9 cellular contexts compared by ENCODE assay signal in the genomic region with DNA sequence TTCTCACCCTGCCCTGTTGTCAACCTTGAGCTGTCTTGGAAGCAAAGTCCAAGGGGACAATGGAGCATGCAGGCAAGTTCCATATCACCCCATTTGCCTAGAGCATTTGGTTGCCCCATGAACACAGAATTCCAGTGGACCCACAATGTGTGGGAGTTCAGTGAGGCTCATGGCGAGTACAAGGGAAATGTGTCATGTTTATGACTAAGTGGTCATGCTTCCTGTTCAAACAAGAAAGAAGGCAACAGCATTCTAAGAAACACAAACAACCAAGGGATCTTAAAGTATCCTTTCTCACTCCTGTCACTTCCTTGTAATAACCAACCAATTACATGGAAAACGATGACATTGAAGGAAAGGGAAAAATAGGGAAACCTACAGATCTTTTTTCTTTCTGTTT.
A peak's percentile ranks its signal among the peaks of the same experiment; 100 is the strongest.
DNase-seq lines count a peak whose midpoint lies in the region; ATAC-seq and TF ChIP-seq lines count a peak whose summit lies in the region.
"Had no signal": no experiment of that assay in that cellular context is flagged by ENCODE, and none has a peak within 500 bp of the region (broad histone marks: within the 10 kb centered on the region; RNA-seq: fewer than 3 reads in every experiment).

No MANE protein-coding gene starts in this region.

- ATAC-seq in Panc1 (peak; percentile 89), HG02763 (IDR thresholded peaks at IDR 0.05; ENCODE audit: unreplicated experiment) (no peak)

- in situ Hi-C loops in Panc1 (cut with HindIII; ENCODE audit: low pct_unique_long_range_greater_than_20kb, low sequenced_read_pairs) = no loop called here

- intact Hi-C loops in Panc1 (cut with micrococcal nuclease; ENCODE audit: unreplicated experiment) (no loop called here), dorsolateral prefrontal cortex (cut with DNase I) (no loop called here)

- TF ChIP-seq CTCF in Panc1 (IDR thresholded peaks at IDR 0.05) = no peak
- no peak for TF ChIP-seq CTCF in epithelial cell of proximal tubule (conservative IDR thresholded peaks at IDR 0.05; ENCODE audit: low read depth, low read length)
- TF ChIP-seq CTCF in dorsolateral prefrontal cortex (IDR thresholded peaks at IDR 0.05 in 54 of 56, conservative IDR thresholded peaks at IDR 0.05 in 2 of 56; ENCODE audit: low read depth in 1 of 56, partially characterized antibody in 56 of 56) = no peak

- BruUV-seq in Panc1 (replicated peaks; lab: Mats Ljungman, UMichigan) = no TSS peak

- H3K9me3 ChIP-seq in Panc1 (ENCODE audit: control insufficient read depth, insufficient read depth, low read depth, low read length) = peaks cover 7% of the 10 kb centered on the region; the same call in 1 of the 2 replicates

- H3K27ac ChIP-seq in Panc1 (ENCODE audit: low read length) (peak overlapping the region; percentile 24), dorsolateral prefrontal cortex (no peak overlapping the region)

- no peaks in the 10 kb centered on the region for H3K36me3 ChIP-seq in Panc1 (ENCODE audit: control insufficient read depth, insufficient read depth, low read length)

- CTCF ChIA-PET in Panc1 (lab: Charles Lee) = no interaction called here

- POLR2A ChIA-PET in Panc1 (lab: Charles Lee) = no interaction called here

- H3K27me3 ChIP-seq in Panc1 (ENCODE audit: control insufficient read depth, insufficient read depth, low read length) (no peaks in the 10 kb centered on the region), dorsolateral prefrontal cortex (no peaks in the 10 kb centered on the region)

- H3K4me3 ChIP-seq in Panc1 (ENCODE audit: low read depth in 2 of 2, low read length in 2 of 2) = no peak overlapping the region
- no peak overlapping the region for H3K4me3 ChIP-seq in epithelial cell of proximal tubule (ENCODE audit: low read depth, low read length)
- H3K4me3 ChIP-seq in dorsolateral prefrontal cortex = no peak overlapping the region

- H3K4me1 ChIP-seq in Panc1 (ENCODE audit: control insufficient read depth, insufficient read depth, low read length) = peaks cover 4% of the 10 kb centered on the region

- DNase-seq in ELR (ENCODE audit: low read depth) = peak; percentile 99
- peak; percentile 84 for DNase-seq in Panc1 (ENCODE audit: low read depth, low spot score)
- DNase-seq in epithelial cell of proximal tubule (ENCODE audit: low read depth) = peak; percentile 89
- peak; percentile 99 for DNase-seq in renal cortical epithelial cell (ENCODE audit: low read depth)
- no peak for DNase-seq in stimulated activated CD4-positive, alpha-beta T cell treated with anti-CD3 and anti-CD28 coated beads, Interleukin-1b, Interleukin-23, amount 100 ng/mL, for 48 hours
- no peak for DNase-seq in NCI-H128 (lab: John Stamatoyannopoulos, UW; ENCODE audit: unreplicated experiment)
- no peak for DNase-seq in dorsolateral prefrontal cortex
- DNase-seq: activated CD4-positive, alpha-beta T cell treated with anti-CD3 and anti-CD28 coated beads for 48 hours had no signal

Comparison
In these comparisons a context has a peak if more than half of its experiments do, and no peak if none do; other contexts are left out.
1. DNase-seq: peak in ELR (single experiment), Panc1 (single experiment), epithelial cell of proximal tubule (single experiment) and renal cortical epithelial cell (single experiment); none in stimulated activated CD4-positive, alpha-beta T cell treated with anti-CD3 and anti-CD28 coated beads, Interleukin-1b, Interleukin-23, amount 100 ng/mL, for 48 hours (single experiment), NCI-H128 (single experiment) and dorsolateral prefrontal cortex (0 of 10).